Comparison of ENCODE assay signal across 12 cellular contexts in genomic region chr5:18882162-18882561, GRCh38.
DNase-seq lines count a peak whose midpoint lies in the region; ATAC-seq and TF ChIP-seq lines count a peak whose summit lies in the region.
"Had no signal": no experiment of that assay in that cellular context is flagged by ENCODE, and none has a peak within 500 bp of the region (broad histone marks: within the 10 kb centered on the region; RNA-seq: fewer than 3 reads in every experiment).

No MANE protein-coding gene starts in this region.

- TF ChIP-seq CTCF in A673 (conservative IDR thresholded peaks at IDR 0.05; ENCODE audit: low read depth, low read length) (no peak), LNCaP clone FGC (IDR thresholded peaks at IDR 0.05; ENCODE audit: control insufficient read depth, extremely low read depth, insufficient read depth) (no peak), SU-DHL-6 (IDR thresholded peaks at IDR 0.05; ENCODE audit: insufficient read depth, low read length, poor library complexity, severe bottlenecking) (no peak)

- no peaks in the 10 kb centered on the region for H3K9me3 ChIP-seq in A673 (ENCODE audit: low read depth, low read length, poor library complexity, severe bottlenecking)
- no peaks in the 10 kb centered on the region; the same call in 1 of the 2 replicates for H3K9me3 ChIP-seq in SU-DHL-6 (ENCODE audit: insufficient read depth, low read length)
- no peaks in the 10 kb centered on the region for H3K9me3 ChIP-seq in right cardiac atrium (ENCODE audit: control insufficient read depth, low read length)

- no peak for ATAC-seq in right cardiac atrium
- no peak for ATAC-seq in GM18909 (IDR thresholded peaks at IDR 0.05; ENCODE audit: poor library complexity, unreplicated experiment)

- H3K4me2 ChIP-seq in SU-DHL-6 (ENCODE audit: low read depth, low read length, poor library complexity, severe bottlenecking): no peak overlapping the region

- H3K27me3 ChIP-seq in A673 (replicated peaks; ENCODE audit: insufficient read depth, low read depth, low read length, poor library complexity) (no peaks in the 10 kb centered on the region), SU-DHL-6 (ENCODE audit: low read length) (no peaks in the 10 kb centered on the region), right cardiac atrium (ENCODE audit: control insufficient read depth, insufficient read depth) (no peaks in the 10 kb centered on the region)

- no peak overlapping the region for H3K27ac ChIP-seq in A673 (ENCODE audit: low read depth, low read length, poor library complexity, severe bottlenecking)
- H3K27ac ChIP-seq in SU-DHL-6 (ENCODE audit: low read depth, low read length): no peak overlapping the region
- H3K27ac ChIP-seq in right cardiac atrium (ENCODE audit: low read length): no peak overlapping the region

- H3K4me3 ChIP-seq in A673 (ENCODE audit: low read depth, low read length, poor library complexity, severe bottlenecking): no peak overlapping the region
- no peak overlapping the region for H3K4me3 ChIP-seq in LNCaP clone FGC (ENCODE audit: low read depth, low read length)
- no peak overlapping the region for H3K4me3 ChIP-seq in SU-DHL-6 (ENCODE audit: insufficient read depth, low read length, poor library complexity, severe bottlenecking)
- no peak overlapping the region for H3K4me3 ChIP-seq in right cardiac atrium (ENCODE audit: low read length)

- CTCF ChIA-PET in A673 (lab: Charles Lee): no interaction called here

- no peak overlapping the region for H3K9ac ChIP-seq in SU-DHL-6 (ENCODE audit: low read length)

- H2AFZ ChIP-seq in SU-DHL-6 (ENCODE audit: low read depth, low read length, severe bottlenecking): peak overlapping the region; percentile 50

- H3K79me2 ChIP-seq in SU-DHL-6 (ENCODE audit: insufficient read depth, low read length): no peaks in the 10 kb centered on the region

- H3K36me3 ChIP-seq in A673 (ENCODE audit: insufficient read depth, low read length, poor library complexity, severe bottlenecking) (no peaks in the 10 kb centered on the region), SU-DHL-6 (ENCODE audit: low read length) (no peaks in the 10 kb centered on the region)

- H4K20me1 ChIP-seq in SU-DHL-6 (ENCODE audit: low read depth, low read length): no peaks in the 10 kb centered on the region

- no TSS peak for BruUV-seq in A673 (replicated peaks; lab: Mats Ljungman, UMichigan)

- WGBS in right cardiac atrium: 69% methylated on average over 3 of the region's 3 CpGs

- H3F3A ChIP-seq in SU-DHL-6 (ENCODE audit: insufficient read depth): no peaks in the 10 kb centered on the region

- intact Hi-C loops in A673 (cut with micrococcal nuclease; ENCODE audit: unreplicated experiment): no loop called here
- intact Hi-C loops in right cardiac atrium (cut with DNase I): no loop called here

- POLR2A ChIA-PET in A673 (lab: Charles Lee; ENCODE audit: low non-redundant PET): no interaction called here

- no peaks in the 10 kb centered on the region for H3K4me1 ChIP-seq in A673 (ENCODE audit: insufficient read depth, low read length, poor library complexity, severe bottlenecking)
- no peaks in the 10 kb centered on the region for H3K4me1 ChIP-seq in right cardiac atrium (ENCODE audit: control insufficient read depth, insufficient read depth, low read length)

- DNase-seq in A673 (ENCODE audit: low spot score) (peak; percentile 23), LNCaP clone FGC (ENCODE audit: low read depth) (peak; percentile 44), NCI-H69 (lab: John Stamatoyannopoulos, UW) (peak; percentile 84), right cardiac atrium (no peak), GM03348 (ENCODE audit: low spot score) (no peak)
- DNase-seq: GDM1, NCI-H1092 treated with DMSO at 0.1 percent for 48 hours, NCI-H187, NCI-H2171 treated with DMSO at 0.1 percent for 48 hours, NCI-H524 had no signal

- no peaks in the 10 kb centered on the region for H3K9me2 ChIP-seq in SU-DHL-6 (replicated peaks; ENCODE audit: insufficient read depth, low read length)

Comparison
In these comparisons a context has a peak if more than half of its experiments do, and no peak if none do; other contexts are left out.
1. DNase-seq: peak in A673 (single experiment), LNCaP clone FGC (single experiment) and NCI-H69 (single experiment); none in right cardiac atrium (0 of 3) and GM03348 (single experiment).